ENCODE assay signal across 7 cellular contexts in genomic region chr12:6788972-6789905, GRCh38. TPM values are rescaled to one million over a fixed set of nuclear protein-coding genes. Genes with fewer than 3 reads are reported as not detected.
DNase-seq lines count a peak whose midpoint lies in the region; ATAC-seq and TF ChIP-seq lines count a peak whose summit lies in the region.

Gene CD4 (plus strand): TSS chr12:6789528. CDS start chr12:6800139, 10,611 bp downstream.

- no peak within 1 kb of the TSS for H3K9ac ChIP-seq in mammary epithelial cell (ENCODE audit: insufficient read depth, low read length)

- H3K27me3 Mint-ChIP-seq in naive thymus-derived CD4-positive, alpha-beta T cell = no peaks in the 10 kb centered on the region

- peak within 1 kb of the TSS; percentile 92 to 99 (median 97) for H3K27ac Mint-ChIP-seq in naive thymus-derived CD4-positive, alpha-beta T cell

- peak within 1 kb of the TSS; percentile 85 to 99 (median 96) for H3K4me3 Mint-ChIP-seq in naive thymus-derived CD4-positive, alpha-beta T cell

- peaks cover 0 to 21% (median 0%) of the 10 kb centered on the region in 5 donors for H3K36me3 Mint-ChIP-seq in naive thymus-derived CD4-positive, alpha-beta T cell

- H3K27ac ChIP-seq in mammary epithelial cell (ENCODE audit: insufficient read depth, low read depth, low read length) = no peak within 1 kb of the TSS
- H3K27ac ChIP-seq in naive thymus-derived CD4-positive, alpha-beta T cell (ENCODE audit: low read depth, low read length) = peak within 1 kb of the TSS; percentile 86
- H3K27ac ChIP-seq in upper lobe of left lung = peak within 1 kb of the TSS; percentile 76 to 88 (median 82)
- no peak within 1 kb of the TSS for H3K27ac ChIP-seq in hepatocyte

- no peaks in the 10 kb centered on the region for H3K9me2 ChIP-seq in hepatocyte (replicated peaks; ENCODE audit: insufficient read depth)

- H4K20me1 ChIP-seq in mammary epithelial cell (ENCODE audit: insufficient read depth, low read length) (no peaks in the 10 kb centered on the region), hepatocyte (ENCODE audit: insufficient read depth, poor library complexity, severe bottlenecking) (no peaks in the 10 kb centered on the region)

- H3K36me3 ChIP-seq in mammary epithelial cell (ENCODE audit: insufficient read depth, low read length) = no peaks in the 10 kb centered on the region
- no peaks in the 10 kb centered on the region for H3K36me3 ChIP-seq in naive thymus-derived CD4-positive, alpha-beta T cell (ENCODE audit: control insufficient read depth in 2 of 3, insufficient read depth in 3 of 3, low read length in 3 of 3)
- no peaks in the 10 kb centered on the region for H3K36me3 ChIP-seq in upper lobe of left lung
- H3K36me3 ChIP-seq in hepatocyte (replicated peaks; ENCODE audit: insufficient read depth, low read depth) = no peaks in the 10 kb centered on the region

- no peak for TF ChIP-seq EP300 in upper lobe of left lung (IDR thresholded peaks at IDR 0.05)

- in situ Hi-C loops in mammary epithelial cell (cut with MboI; ENCODE audit: low sequenced_read_pairs in 2 of 2) = no loop called here

- no TSS peak for BruUV-seq in mammary epithelial cell (replicated peaks; lab: Mats Ljungman, UMichigan)

- POLR2A ChIA-PET in naive thymus-derived CD4-positive, alpha-beta T cell (lab: Charles Lee) = interaction anchor here (0.5 to 2.7 kb wide), 30 partner anchors 9 to 327 kb away, joined by 3 to 23 read pairs (median 4); partner anchors contain the start of genes CDCA3, COPS7A, ENO2 and GPR162

- WGBS in mammary epithelial cell (ENCODE audit: low coverage, missing lambda C conversion rate) = 46% methylated on average over 18 of the region's 18 CpGs
- 42 to 56% methylated on average over 10 to 16 of the region's 18 CpGs for whole genome bisulfite sequencing in upper lobe of left lung, 2 donors
- WGBS in hepatocyte (ENCODE audit: low lambda C conversion rate, missing lambda C conversion rate) = 72% methylated on average over 18 of the region's 18 CpGs

- CTCF ChIA-PET in mammary epithelial cell (lab: Charles Lee; ENCODE audit: low non-redundant PET) = no interaction called here
- CTCF ChIA-PET in naive thymus-derived CD4-positive, alpha-beta T cell (lab: Charles Lee) = interaction anchor here (0.9 to 3.2 kb wide), 11 partner anchors 8 to 46 kb away, joined by 3 to 15 read pairs (median 6); partner anchors contain the start of genes LAG3, MLF2, P3H3 and PTMS

- TF ChIP-seq POLR2A in upper lobe of left lung (IDR thresholded peaks at IDR 0.05) = peak in 2 of 4 donors; percentile 38 to 76

- no peaks in the 10 kb centered on the region for H3K9me3 Mint-ChIP-seq in naive thymus-derived CD4-positive, alpha-beta T cell

- no peaks in the 10 kb centered on the region for H3K27me3 ChIP-seq in mammary epithelial cell (ENCODE audit: insufficient read depth, low read length)
- H3K27me3 ChIP-seq in naive thymus-derived CD4-positive, alpha-beta T cell (ENCODE audit: control insufficient read depth in 2 of 2, insufficient read depth in 2 of 2, low read length in 2 of 2) = no peaks in the 10 kb centered on the region
- H3K27me3 ChIP-seq in upper lobe of left lung = no peaks in the 10 kb centered on the region
- H3K27me3 ChIP-seq in hepatocyte = no peaks in the 10 kb centered on the region

- DNase-seq in T-helper 2 cell (peak in 3 of 5 experiments; percentile 57 to 92 (median 57)), mammary epithelial cell (no peak), upper lobe of left lung (peak; percentile 67 to 84), hepatocyte (ENCODE audit: low spot score) (no peak), HK-2 (ENCODE audit: unreplicated experiment) (no peak)
- DNase-seq in naive thymus-derived CD4-positive, alpha-beta T cell = peak in 8 of 9 donors; percentile 74 to 83 (median 80)

- H3K4me1 Mint-ChIP-seq in naive thymus-derived CD4-positive, alpha-beta T cell = peaks cover 48 to 82% (median 70%) of the 10 kb centered on the region in 7 donors

- H3K4me1 ChIP-seq in mammary epithelial cell (ENCODE audit: insufficient read depth, low read length) (peaks cover 4% of the 10 kb centered on the region), upper lobe of left lung (peaks cover 16 to 50% (median 29%) of the 10 kb centered on the region in 4 donors), hepatocyte (ENCODE audit: insufficient read depth) (peaks cover 8% of the 10 kb centered on the region)
- peaks cover 0 to 47% of the 10 kb centered on the region in 2 donors for H3K4me1 ChIP-seq in naive thymus-derived CD4-positive, alpha-beta T cell (ENCODE audit: control insufficient read depth in 2 of 2, insufficient read depth in 2 of 2, low read length in 2 of 2)

- TF ChIP-seq CTCF in mammary epithelial cell (conservative IDR thresholded peaks at IDR 0.05 in 1 of 2, IDR thresholded peaks at IDR 0.05 in 1 of 2; ENCODE audit: extremely low read depth in 1 of 2, insufficient read depth in 1 of 2, low read depth in 1 of 2, low read length in 2 of 2) (no peak), upper lobe of left lung (IDR thresholded peaks at IDR 0.05) (no peak), hepatocyte (IDR thresholded peaks at IDR 0.05; ENCODE audit: poor library complexity) (no peak)

- H3K4me3 ChIP-seq in mammary epithelial cell (replicated peaks in 1 of 3; ENCODE audit: insufficient read depth in 1 of 3, low read depth in 2 of 3, low read length in 3 of 3) (no peak within 1 kb of the TSS), upper lobe of left lung (peak within 1 kb of the TSS; percentile 15 to 51 (median 38)), hepatocyte (no peak within 1 kb of the TSS)
- peak within 1 kb of the TSS; percentile 87 for H3K4me3 ChIP-seq in naive thymus-derived CD4-positive, alpha-beta T cell (ENCODE audit: low read length)

- intact Hi-C loops in mammary epithelial cell (cut with micrococcal nuclease) = no loop called here
- intact Hi-C loops in naive thymus-derived CD4-positive, alpha-beta T cell (cut with micrococcal nuclease) = loop anchor here (1.0 to 2.0 kb wide), 5 partner anchors 10 to 65 kb away; partner anchors contain the start of genes MLF2 (in 2 of the 2), COPS7A (in 1 of the 2), LAG3 (in 1 of the 2) and USP5 (in 1 of the 2)

- H3K9me3 ChIP-seq in mammary epithelial cell (replicated peaks; ENCODE audit: insufficient read depth, low read length) (no peaks in the 10 kb centered on the region), upper lobe of left lung (no peaks in the 10 kb centered on the region), hepatocyte (ENCODE audit: low read depth) (no peaks in the 10 kb centered on the region)
- no peaks in the 10 kb centered on the region for H3K9me3 ChIP-seq in naive thymus-derived CD4-positive, alpha-beta T cell (ENCODE audit: control insufficient read depth in 2 of 3, low read length in 3 of 3)

- peak; percentile 63 for ATAC-seq in naive thymus-derived CD4-positive, alpha-beta T cell
- ATAC-seq in upper lobe of left lung (ENCODE audit: low FRiP score in 2 of 2) (peak; percentile 63 to 87), GM19463 (IDR thresholded peaks at IDR 0.05; ENCODE audit: unreplicated experiment) (no peak)

- no peaks in the 10 kb centered on the region for H3K79me2 ChIP-seq in mammary epithelial cell (ENCODE audit: insufficient read depth, low read length)
- H3K79me2 ChIP-seq in hepatocyte = no peaks in the 10 kb centered on the region

- H2AFZ ChIP-seq in mammary epithelial cell (ENCODE audit: low read depth, low read length) (peak within 1 kb of the TSS; percentile 84), hepatocyte (no peak within 1 kb of the TSS)

- H3K4me2 ChIP-seq in mammary epithelial cell (ENCODE audit: insufficient read depth, low read depth, low read length) (no peak within 1 kb of the TSS), hepatocyte (no peak within 1 kb of the TSS)

- dilution Hi-C loops in mammary epithelial cell (cut with HindIII; ENCODE audit: low sequenced_read_pairs) = no loop called here

RNA-seq across cellular contexts. Expression of gene CD4, which starts in this region (rescaled TPM):
- total RNA-seq in mammary epithelial cell (1 to 10 TPM in 1 of 2 donors, under 1 TPM in 1; 0.17 to 1.8 TPM), upper lobe of left lung (10 to 100 TPM; 10.5 to 86.6 (median 35.6) TPM), hepatocyte (2.4 and 2.7 TPM in 2 replicates)
- polyA plus RNA-seq in mammary epithelial cell (0.60 TPM), hepatocyte (2.7 and 6.4 TPM in 2 replicates)
- polyA minus RNA-seq in mammary epithelial cell = not detected
- 100 to 1,000 TPM; 164 to 267 (median 246) TPM for total RNA-seq in naive thymus-derived CD4-positive, alpha-beta T cell
- 100 to 1,000 TPM; 364 to 576 TPM for polyA plus RNA-seq in naive thymus-derived CD4-positive, alpha-beta T cell

Comparison
In these comparisons a context has a peak if more than half of its experiments do, and no peak if none do; other contexts are left out.
1. RNA of gene CD4 (polyA plus RNA-seq): 364 to 576 TPM in naive thymus-derived CD4-positive, alpha-beta T cell; 2.7 to 6.4 TPM in hepatocyte and 0.60 TPM in mammary epithelial cell (single experiment); every median in the first group is over 10 times any median in the second.
2. DNase-seq: peak in T-helper 2 cell (3 of 5), naive thymus-derived CD4-positive, alpha-beta T cell (8 of 9) and upper lobe of left lung (2 of 2); none in mammary epithelial cell (single experiment), hepatocyte (single experiment) and HK-2 (single experiment).
3. H3K27ac ChIP-seq: peak in naive thymus-derived CD4-positive, alpha-beta T cell (single experiment) and upper lobe of left lung (4 of 4); none in mammary epithelial cell (single experiment) and hepatocyte (single experiment).
4. H3K4me3 ChIP-seq: peak in naive thymus-derived CD4-positive, alpha-beta T cell (single experiment) and upper lobe of left lung (4 of 4); none in mammary epithelial cell (0 of 3) and hepatocyte (single experiment).